ENCODE assay signal across 9 cellular contexts in the genomic region with DNA sequence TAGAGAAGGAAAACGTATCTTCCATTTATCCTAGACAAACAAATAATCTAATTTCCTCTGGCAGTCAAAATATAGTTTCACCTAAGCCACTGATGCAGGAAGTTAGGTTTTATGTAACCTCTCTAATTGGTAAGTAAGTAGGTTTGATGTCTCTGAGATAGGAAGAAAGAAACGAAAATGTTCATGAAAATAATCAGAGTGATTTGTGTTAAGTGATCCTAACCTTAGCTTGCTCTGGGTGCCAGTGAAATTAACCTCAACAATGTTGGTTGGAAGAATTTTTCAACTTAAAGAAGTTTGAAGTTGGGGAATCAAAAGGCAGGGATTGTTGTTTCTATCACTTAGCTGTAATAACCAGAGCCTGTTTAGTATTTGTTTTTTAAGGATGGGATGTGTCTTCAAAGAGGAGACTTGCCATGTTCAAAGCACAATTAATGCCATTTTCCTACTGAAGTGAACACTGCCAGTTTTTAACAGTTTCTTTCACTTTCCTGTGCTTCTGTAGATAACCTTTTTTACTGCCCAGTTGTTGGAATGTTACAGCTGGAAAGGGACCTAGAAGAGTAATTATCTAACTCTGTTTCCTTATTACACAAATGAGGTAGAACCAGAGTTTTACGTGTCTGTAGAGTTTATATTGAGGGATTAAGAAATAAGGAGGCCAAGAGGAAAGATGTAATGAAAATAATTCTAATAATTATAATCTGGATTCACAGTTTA. TPM values are rescaled to one million over a fixed set of nuclear protein-coding genes. Genes with fewer than 3 reads are reported as not detected.
DNase-seq lines count a peak whose midpoint lies in the region; ATAC-seq, FAIRE-seq and TF ChIP-seq lines count a peak whose summit lies in the region.
"Had no signal": no experiment of that assay in that cellular context is flagged by ENCODE, and none has a peak within 500 bp of the region (broad histone marks: within the 10 kb centered on the region; RNA-seq: fewer than 3 reads in every experiment).

No MANE protein-coding gene starts in this region.

- no peaks in the 10 kb centered on the region for H3K9me2 ChIP-seq in SU-DHL-6 (replicated peaks; ENCODE audit: insufficient read depth, low read length)

- no peak overlapping the region for H3K9ac ChIP-seq in SU-DHL-6 (ENCODE audit: low read length)

- no peaks in the 10 kb centered on the region for H3K27me3 ChIP-seq in SU-DHL-6 (ENCODE audit: low read length)
- H3K27me3 ChIP-seq in esophagus muscularis mucosa, result no peaks in the 10 kb centered on the region
- no peaks in the 10 kb centered on the region for H3K27me3 ChIP-seq in sigmoid colon

- ATAC-seq in GM19023 (IDR thresholded peaks at IDR 0.05; ENCODE audit: unreplicated experiment) (no peak), GM18498 (IDR thresholded peaks at IDR 0.05; ENCODE audit: unreplicated experiment) (no peak)

- peaks cover 14% of the 10 kb centered on the region; the same call in 1 of the 2 replicates for H3F3A ChIP-seq in SU-DHL-6 (ENCODE audit: insufficient read depth)

- intact Hi-C loops in esophagus muscularis mucosa (cut with DNase I), result loop anchor here (5.0 to 10.0 kb wide), 2 partner anchors 45 to 113 kb away; partner anchors contain the start of gene AP4B1
- intact Hi-C loops in sigmoid colon (cut with DNase I), result no loop called here

- no peak for TF ChIP-seq POLR2A in esophagus muscularis mucosa (IDR thresholded peaks at IDR 0.05; ENCODE audit: low read depth)
- no peak for TF ChIP-seq POLR2A in sigmoid colon (IDR thresholded peaks at IDR 0.05)

- peak overlapping the region; percentile 3; the same call in 1 of the 2 replicates for H3K27ac ChIP-seq in SU-DHL-6 (ENCODE audit: low read depth, low read length)
- peak overlapping the region; percentile 35 to 59 (median 58) for H3K27ac ChIP-seq in esophagus muscularis mucosa (replicated peaks in 1 of 4)
- H3K27ac ChIP-seq in sigmoid colon, result peak overlapping the region; percentile 25 to 57 (median 48)

- TF ChIP-seq CTCF in SU-DHL-6 (IDR thresholded peaks at IDR 0.05; ENCODE audit: insufficient read depth, low read length, poor library complexity, severe bottlenecking) (no peak), esophagus muscularis mucosa (IDR thresholded peaks at IDR 0.05) (no peak), sigmoid colon (IDR thresholded peaks at IDR 0.05) (no peak)

- peak; percentile 64 for FAIRE-seq in GM19239 (lab: Jason Lieb, UNC)
- FAIRE-seq: bronchial epithelial cell had no signal

- peaks cover 91% of the 10 kb centered on the region for H3K79me2 ChIP-seq in SU-DHL-6 (ENCODE audit: insufficient read depth, low read length)

- WGBS in esophagus muscularis mucosa, result 10% methylated on average over 3 of the region's 3 CpGs
- WGBS in sigmoid colon, 2 donors, result 3 to 16% methylated on average over 3 of the region's 3 CpGs

- H2AFZ ChIP-seq in SU-DHL-6 (ENCODE audit: low read depth, low read length, severe bottlenecking), result no peak overlapping the region

- peaks cover 19% of the 10 kb centered on the region for H3K36me3 ChIP-seq in SU-DHL-6 (ENCODE audit: low read length)
- H3K36me3 ChIP-seq in esophagus muscularis mucosa, result peaks cover 0 to 10% (median 5%) of the 10 kb centered on the region in 4 donors
- peaks cover 0 to 12% (median 0%) of the 10 kb centered on the region in 4 donors for H3K36me3 ChIP-seq in sigmoid colon

- TF ChIP-seq EP300 in esophagus muscularis mucosa (IDR thresholded peaks at IDR 0.05) (no peak), sigmoid colon (IDR thresholded peaks at IDR 0.05) (no peak)

- H3K4me1 ChIP-seq in esophagus muscularis mucosa (peaks cover 27 to 77% (median 65%) of the 10 kb centered on the region in 4 donors), sigmoid colon (peaks cover 0 to 66% (median 40%) of the 10 kb centered on the region in 4 donors)

- DNase-seq in GM19239 (ENCODE audit: insufficient read length, low spot score) (no peak), esophagus muscularis mucosa (ENCODE audit: extremely low spot score) (no peak), sigmoid colon (no peak), mesenteric fat pad (ENCODE audit: low spot score) (no peak), EL (no peak)

- H3K4me3 ChIP-seq in SU-DHL-6 (ENCODE audit: insufficient read depth, low read length, poor library complexity, severe bottlenecking) (no peak overlapping the region), esophagus muscularis mucosa (peak overlapping the region in 1 of 4 donors; percentile 2), sigmoid colon (no peak overlapping the region)

- H4K20me1 ChIP-seq in SU-DHL-6 (ENCODE audit: low read depth, low read length), result no peaks in the 10 kb centered on the region; the same call in 1 of the 2 replicates

- H3K4me2 ChIP-seq in SU-DHL-6 (ENCODE audit: low read depth, low read length, poor library complexity, severe bottlenecking), result peak overlapping the region; percentile 31

- H3K9me3 ChIP-seq in SU-DHL-6 (ENCODE audit: insufficient read depth, low read length) (no peaks in the 10 kb centered on the region), esophagus muscularis mucosa (no peaks in the 10 kb centered on the region), sigmoid colon (no peaks in the 10 kb centered on the region)

RNA-seq across cellular contexts. Expression of gene HIPK1, which starts 18.4 kb away (rescaled TPM):
- total RNA-seq in esophagus muscularis mucosa (10 to 100 TPM; 60.6 to 89.9 (median 76.5) TPM), sigmoid colon (10 to 100 TPM; 47.2 to 57.1 (median 49.9) TPM), mesenteric fat pad (78.9 TPM)
- 10 to 100 TPM; 13.8 to 16.9 (median 16.6) TPM for polyA plus RNA-seq in sigmoid colon

RNA-seq across cellular contexts. Expression of gene OLFML3, which starts 31.7 kb away (rescaled TPM):
- total RNA-seq in esophagus muscularis mucosa, result 100 to 1,000 TPM in 1 of 4 donors, 10 to 100 TPM in 3; 57.7 to 109 (median 67.4) TPM
- 100 to 1,000 TPM in 3 of 4 donors, 10 to 100 TPM in 1; 94.0 to 149 (median 132) TPM for total RNA-seq in sigmoid colon
- polyA plus RNA-seq in sigmoid colon, result 10 to 100 TPM; 14.1 to 23.8 (median 21.0) TPM
- total RNA-seq in mesenteric fat pad, result 44.3 TPM

RNA-seq across cellular contexts. Expression of gene DCLRE1B, which starts 42.4 kb away (rescaled TPM):
- total RNA-seq in esophagus muscularis mucosa (1 to 10 TPM; 4.2 to 8.8 (median 5.5) TPM), sigmoid colon (1 to 10 TPM; 4.3 to 4.9 (median 4.4) TPM), mesenteric fat pad (5.8 TPM)
- polyA plus RNA-seq in sigmoid colon, result 1 to 10 TPM; 1.8 to 4.9 (median 2.4) TPM

RNA-seq across cellular contexts. Expression of gene AP4B1, which starts 42.9 kb away (rescaled TPM):
- total RNA-seq in esophagus muscularis mucosa (10 to 100 TPM in 1 of 4 donors, 1 to 10 TPM in 3; 5.9 to 13.7 (median 6.0) TPM), sigmoid colon (10 to 100 TPM in 2 of 4 donors, 1 to 10 TPM in 2; 6.2 to 15.5 (median 10.8) TPM), mesenteric fat pad (8.5 TPM)
- 10 to 100 TPM in 1 of 3 donors, 1 to 10 TPM in 2; 4.8 to 21.3 (median 7.9) TPM for polyA plus RNA-seq in sigmoid colon

Comparison
In these comparisons a context has a peak if more than half of its experiments do, and no peak if none do; other contexts are left out.
1. H3K27ac ChIP-seq: peak in every context shown above with its lines; median percentile 58 in esophagus muscularis mucosa; 48 in sigmoid colon; 3 in SU-DHL-6.